ENCODE assay signal across 15 cellular contexts in the genomic region with DNA sequence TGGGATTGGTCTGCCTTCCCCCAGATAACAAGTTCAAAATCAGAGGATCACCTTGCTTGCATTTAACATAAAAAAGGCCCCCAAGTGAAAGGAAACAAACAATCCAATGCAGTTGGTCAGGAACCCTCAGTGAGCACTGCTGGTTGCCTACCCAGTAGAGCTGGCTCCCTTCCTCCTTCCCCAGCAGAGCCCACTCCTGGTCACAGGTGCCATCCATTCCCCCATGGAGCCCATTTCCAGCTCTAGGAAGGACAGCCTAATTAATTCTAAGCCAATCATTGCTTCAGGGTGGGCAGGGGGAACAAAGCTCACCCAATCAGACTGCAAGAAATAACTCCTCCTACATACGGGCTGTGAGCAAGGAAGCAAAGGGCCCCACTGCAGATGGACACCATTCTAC.
DNase-seq lines count a peak whose midpoint lies in the region; ATAC-seq and TF ChIP-seq lines count a peak whose summit lies in the region.
"Had no signal": no experiment of that assay in that cellular context is flagged by ENCODE, and none has a peak within 500 bp of the region (broad histone marks: within the 10 kb centered on the region; RNA-seq: fewer than 3 reads in every experiment).

No MANE protein-coding gene starts in this region.

- no CpG with 5 or more reads among the region's 1 CpG for WGBS in H9 (ENCODE audit: extremely low coverage, insufficient read length, low lambda C conversion rate)

- H3K4me3 Mint-ChIP-seq in activated CD4-positive, alpha-beta T cell treated with anti-CD3 and anti-CD28 coated beads, Interleukin-2, amount 10 ng/mL, durations not matched to agents 24 days and 14 days = peak overlapping the region; percentile 34
- peak overlapping the region; percentile 26 for H3K4me3 Mint-ChIP-seq in activated CD8-positive, alpha-beta T cell treated with anti-CD3 and anti-CD28 coated beads for 36 hours
- peak overlapping the region in 9 of 10 donors; percentile 14 to 73 (median 42) for H3K4me3 Mint-ChIP-seq in naive thymus-derived CD4-positive, alpha-beta T cell
- H3K4me3 Mint-ChIP-seq in H9 = no peak overlapping the region
- H3K4me3 Mint-ChIP-seq: neural crest cell had no signal

- H3K4me3 ChIP-seq in HEK293 (ENCODE audit: low read depth, low read length) (no peak overlapping the region), PC-9 (no peak overlapping the region)
- peak overlapping the region; percentile 2 for H3K4me3 ChIP-seq in naive thymus-derived CD4-positive, alpha-beta T cell (ENCODE audit: low read length)
- H3K4me3 ChIP-seq: lung had no signal

- H4K5ac ChIP-seq in H9 (ENCODE audit: insufficient read length, low read depth, low read length) = no peak overlapping the region

- no peaks in the 10 kb centered on the region for H3K79me1 ChIP-seq in H9 (ENCODE audit: insufficient read depth, low read depth, low read length, poor library complexity, severe bottlenecking)

- H2BK20ac ChIP-seq in H9 (ENCODE audit: low read depth, low read length, poor library complexity, severe bottlenecking) = no peak overlapping the region

- no peak overlapping the region for H2BK15ac ChIP-seq in H9 (ENCODE audit: low read depth, low read length)

- H3T11ph ChIP-seq in H9 (ENCODE audit: low read length) = no peak overlapping the region

- H3K4me2 ChIP-seq in PC-9 (no peak overlapping the region), H9 (ENCODE audit: insufficient read depth, insufficient read length, low read length) (no peak overlapping the region)

- no peak for ATAC-seq in activated CD8-positive, alpha-beta T cell treated with anti-CD3 and anti-CD28 coated beads for 36 hours
- no peak for ATAC-seq in naive thymus-derived CD4-positive, alpha-beta T cell
- no peak for ATAC-seq in HG03439 (IDR thresholded peaks at IDR 0.05; ENCODE audit: unreplicated experiment)

- H2BK120ac ChIP-seq in H9 (ENCODE audit: low read depth, low read length, poor library complexity, severe bottlenecking) = no peak overlapping the region

- BruUV-seq in PC-9 (replicated peaks; lab: Mats Ljungman, UMichigan) = no TSS peak

- TF ChIP-seq CTCF in HEK293 (tag by site-specific recombination; IDR thresholded peaks at IDR 0.05) = no peak
- TF ChIP-seq CTCF in activated CD8-positive, alpha-beta T cell treated with anti-CD3 and anti-CD28 coated beads for 36 hours (IDR thresholded peaks at IDR 0.05) = no peak
- TF ChIP-seq CTCF in PC-9 (conservative IDR thresholded peaks at IDR 0.05) = no peak
- TF ChIP-seq CTCF in H9 (conservative IDR thresholded peaks at IDR 0.05) = no peak

- CTCF ChIA-PET in HEK293 (lab: Yijun Ruan, JAX) (no interaction called here), PC-9 (lab: Charles Lee) (no interaction called here)
- CTCF ChIA-PET in activated CD8-positive, alpha-beta T cell treated with anti-CD3 and anti-CD28 coated beads for 36 hours (lab: Charles Lee) = interaction anchor here (1.0 to 1.5 kb wide), 2 partner anchors 11 to 66 kb away, joined by 3 to 4 read pairs; no protein-coding TSS in a partner anchor
- CTCF ChIA-PET in naive thymus-derived CD4-positive, alpha-beta T cell (lab: Charles Lee) = interaction anchor here (1.0 kb wide), 1 partner anchor 56 kb away, joined by 7 read pairs; no protein-coding TSS in a partner anchor

- intact Hi-C loops in activated CD4-positive, alpha-beta T cell treated with anti-CD3 and anti-CD28 coated beads, Interleukin-2, amount 10 ng/mL, durations not matched to agents 24 days and 14 days (cut with micrococcal nuclease) = no loop called here
- intact Hi-C loops in activated CD8-positive, alpha-beta T cell treated with anti-CD3 and anti-CD28 coated beads for 36 hours (cut with micrococcal nuclease) = no loop called here
- intact Hi-C loops in naive thymus-derived CD4-positive, alpha-beta T cell (cut with micrococcal nuclease) = loop anchor here in 1 of 2 donors (1.0 kb wide), 1 partner anchor 9 kb away; no protein-coding TSS in a partner anchor
- intact Hi-C loops in PC-9 (cut with micrococcal nuclease; ENCODE audit: unreplicated experiment) = no loop called here

- H3K36me3 Mint-ChIP-seq in activated CD4-positive, alpha-beta T cell treated with anti-CD3 and anti-CD28 coated beads, Interleukin-2, amount 10 ng/mL, durations not matched to agents 24 days and 14 days (ENCODE audit: low read depth) = peaks cover 9% of the 10 kb centered on the region
- H3K36me3 Mint-ChIP-seq in activated CD8-positive, alpha-beta T cell treated with anti-CD3 and anti-CD28 coated beads for 36 hours (ENCODE audit: low read depth) = peaks cover 27% of the 10 kb centered on the region
- peaks cover 0 to 25% (median under 1%) of the 10 kb centered on the region in 5 donors for H3K36me3 Mint-ChIP-seq in naive thymus-derived CD4-positive, alpha-beta T cell
- peaks cover 0 to 5% (median 0%) of the 10 kb centered on the region in 3 experiments; a peak in 2 of 7 replicates for H3K36me3 Mint-ChIP-seq in H9 (ENCODE audit: insufficient read depth in 1 of 3, low read depth in 3 of 3)

- H3K27me3 Mint-ChIP-seq in activated CD4-positive, alpha-beta T cell treated with anti-CD3 and anti-CD28 coated beads, Interleukin-2, amount 10 ng/mL, durations not matched to agents 24 days and 14 days = no peaks in the 10 kb centered on the region
- no peaks in the 10 kb centered on the region for H3K27me3 Mint-ChIP-seq in activated CD8-positive, alpha-beta T cell treated with anti-CD3 and anti-CD28 coated beads for 36 hours
- no peaks in the 10 kb centered on the region for H3K27me3 Mint-ChIP-seq in naive thymus-derived CD4-positive, alpha-beta T cell
- H3K27me3 Mint-ChIP-seq in H9 (ENCODE audit: low read depth) = peaks cover 9% of the 10 kb centered on the region

- H4K91ac ChIP-seq in H9 (ENCODE audit: insufficient read length, low read depth, low read length) = no peak overlapping the region

- H3K9me3 ChIP-seq in HEK293 (ENCODE audit: control insufficient read depth, insufficient read depth, low read depth, low read length) (no peaks in the 10 kb centered on the region), PC-9 (ENCODE audit: insufficient read depth, low read depth) (no peaks in the 10 kb centered on the region), H9 (ENCODE audit: control insufficient read depth, low read depth, low read length) (peaks cover 57% of the 10 kb centered on the region)
- H3K9me3 ChIP-seq in naive thymus-derived CD4-positive, alpha-beta T cell (ENCODE audit: control insufficient read depth in 2 of 3, low read length in 3 of 3) = no peaks in the 10 kb centered on the region

- H3K79me2 ChIP-seq in PC-9 (ENCODE audit: low read depth) (no peaks in the 10 kb centered on the region), H9 (ENCODE audit: insufficient read depth, low read length) (no peaks in the 10 kb centered on the region)

- peak overlapping the region; percentile 64 for H3K27ac Mint-ChIP-seq in activated CD4-positive, alpha-beta T cell treated with anti-CD3 and anti-CD28 coated beads, Interleukin-2, amount 10 ng/mL, durations not matched to agents 24 days and 14 days
- H3K27ac Mint-ChIP-seq in activated CD8-positive, alpha-beta T cell treated with anti-CD3 and anti-CD28 coated beads for 36 hours = peak overlapping the region; percentile 76
- peak overlapping the region; percentile 64 to 97 (median 84) for H3K27ac Mint-ChIP-seq in naive thymus-derived CD4-positive, alpha-beta T cell
- H3K27ac Mint-ChIP-seq in H9 = no peak overlapping the region

- no peak overlapping the region for H3K23ac ChIP-seq in H9 (ENCODE audit: insufficient read length, low read depth, low read length)

- H2BK5ac ChIP-seq in H9 (ENCODE audit: insufficient read length, low read length) = no peak overlapping the region

- H3K9me2 ChIP-seq in PC-9 (ENCODE audit: insufficient read depth) = no peaks in the 10 kb centered on the region

- H3K36me3 ChIP-seq in HEK293 (ENCODE audit: control insufficient read depth in 2 of 2, insufficient read depth in 1 of 2, low read length in 2 of 2) = no peaks in the 10 kb centered on the region
- H3K36me3 ChIP-seq in naive thymus-derived CD4-positive, alpha-beta T cell (ENCODE audit: control insufficient read depth in 2 of 3, insufficient read depth in 3 of 3, low read length in 3 of 3) = no peaks in the 10 kb centered on the region
- H3K36me3 ChIP-seq in PC-9 (ENCODE audit: low read depth) = no peaks in the 10 kb centered on the region

- no peak overlapping the region for H3K9ac ChIP-seq in H9 (ENCODE audit: extremely low read depth, insufficient read length, low read length)

- H3K4me1 Mint-ChIP-seq in activated CD4-positive, alpha-beta T cell treated with anti-CD3 and anti-CD28 coated beads, Interleukin-2, amount 10 ng/mL, durations not matched to agents 24 days and 14 days = peaks cover 60% of the 10 kb centered on the region
- H3K4me1 Mint-ChIP-seq in activated CD8-positive, alpha-beta T cell treated with anti-CD3 and anti-CD28 coated beads for 36 hours (ENCODE audit: low read depth) = peaks cover 58% of the 10 kb centered on the region
- H3K4me1 Mint-ChIP-seq in naive thymus-derived CD4-positive, alpha-beta T cell = peaks cover 7 to 74% (median 63%) of the 10 kb centered on the region in 7 donors
- H3K4me1 Mint-ChIP-seq in H9 = peaks cover 34 to 48% of the 10 kb centered on the region in 2 experiments

- H3K27ac ChIP-seq in HEK293 (ENCODE audit: extremely low read depth, low read depth, low read length) (no peak overlapping the region), PC-9 (no peak overlapping the region), H9 (ENCODE audit: insufficient read length, low read depth, low read length) (no peak overlapping the region)
- H3K27ac ChIP-seq in naive thymus-derived CD4-positive, alpha-beta T cell (ENCODE audit: low read depth, low read length) = peak overlapping the region; percentile 74

- H3K27me3 ChIP-seq in naive thymus-derived CD4-positive, alpha-beta T cell (ENCODE audit: control insufficient read depth in 2 of 2, insufficient read depth in 2 of 2, low read length in 2 of 2) = no peaks in the 10 kb centered on the region
- no peaks in the 10 kb centered on the region for H3K27me3 ChIP-seq in PC-9 (ENCODE audit: insufficient read depth, low read depth)
- H3K27me3 ChIP-seq in H9 (ENCODE audit: insufficient read depth, low read length) = no peaks in the 10 kb centered on the region

- no peak overlapping the region for H2AK5ac ChIP-seq in H9 (ENCODE audit: insufficient read length, low read length)

- no peak overlapping the region for H4K8ac ChIP-seq in H9 (replicated peaks; ENCODE audit: insufficient read length, low read depth, low read length)

- H3K4me1 ChIP-seq in HEK293 (ENCODE audit: control insufficient read depth, insufficient read depth, low read length) (no peaks in the 10 kb centered on the region), PC-9 (replicated peaks; ENCODE audit: insufficient read depth) (no peaks in the 10 kb centered on the region), H9 (ENCODE audit: insufficient read depth, low read length) (peaks cover 9% of the 10 kb centered on the region; the same call in 1 of the 2 replicates)
- H3K4me1 ChIP-seq in naive thymus-derived CD4-positive, alpha-beta T cell (ENCODE audit: control insufficient read depth in 2 of 2, insufficient read depth in 2 of 2, low read length in 2 of 2) = peaks cover 46 to 51% of the 10 kb centered on the region in 2 donors

- H2BK12ac ChIP-seq in H9 (ENCODE audit: insufficient read length, low read depth, low read length) = no peak overlapping the region

- H3K9me3 Mint-ChIP-seq in activated CD4-positive, alpha-beta T cell treated with anti-CD3 and anti-CD28 coated beads, Interleukin-2, amount 10 ng/mL, durations not matched to agents 24 days and 14 days = peaks cover 3% of the 10 kb centered on the region
- H3K9me3 Mint-ChIP-seq in activated CD8-positive, alpha-beta T cell treated with anti-CD3 and anti-CD28 coated beads for 36 hours = no peaks in the 10 kb centered on the region
- H3K9me3 Mint-ChIP-seq in naive thymus-derived CD4-positive, alpha-beta T cell = peaks cover 0 to 4% (median 0%) of the 10 kb centered on the region in 11 donors
- H3K9me3 Mint-ChIP-seq in H9 = peaks cover 60 to 81% of the 10 kb centered on the region in 2 experiments
- H3K9me3 Mint-ChIP-seq: neural crest cell had no signal

- no peak overlapping the region for H3K18ac ChIP-seq in H9 (ENCODE audit: insufficient read length, low read depth, low read length)

- H2AFZ ChIP-seq in PC-9 (no peak overlapping the region), H9 (ENCODE audit: low read length) (no peak overlapping the region)

- H3K4ac ChIP-seq in H9 (ENCODE audit: low read depth, low read length) = no peak overlapping the region

- POLR2A ChIA-PET in HEK293 (lab: Yijun Ruan, JAX) (no interaction called here), PC-9 (lab: Charles Lee; ENCODE audit: unreplicated experiment) (no interaction called here)
- POLR2A ChIA-PET in activated CD8-positive, alpha-beta T cell treated with anti-CD3 and anti-CD28 coated beads for 36 hours (lab: Charles Lee) = interaction anchor here (0.9 kb wide), 1 partner anchor 53 kb away, joined by 3 read pairs; no protein-coding TSS in a partner anchor
- POLR2A ChIA-PET in naive thymus-derived CD4-positive, alpha-beta T cell (lab: Charles Lee) = interaction anchor here (1.3 to 3.8 kb wide), 4 partner anchors 8 to 52 kb away, joined by 5 to 44 read pairs (median 14); no protein-coding TSS in a partner anchor

- H3K23me2 ChIP-seq in H9 (ENCODE audit: insufficient read length, low read depth, low read length, poor library complexity, severe bottlenecking) = peaks cover 3% of the 10 kb centered on the region

- no peak overlapping the region for H3K14ac ChIP-seq in H9 (ENCODE audit: insufficient read depth, low read length)

- DNase-seq in activated CD4-positive, alpha-beta T cell treated with anti-CD3 and anti-CD28 coated beads, Interleukin-2, amount 10 ng/mL, durations not matched to agents 24 days and 14 days = no peak
- DNase-seq in activated CD4-positive, alpha-beta T cell treated with anti-CD3 and anti-CD28 coated beads for 4 hours = no peak
- DNase-seq in activated CD8-positive, alpha-beta T cell treated with anti-CD3 and anti-CD28 coated beads for 36 hours = no peak
- no peak for DNase-seq in naive thymus-derived CD4-positive, alpha-beta T cell
- DNase-seq in PC-9 (no peak), H9 (no peak)
- DNase-seq: activated effector memory CD4-positive, alpha-beta T cell treated with Interleukin-2 at 50 U/mL for 16 hours; erythroblast; NCI-H1436 treated with DMSO at 0.1 percent for 48 hours; Right ventricle myocardium superior; T1000 had no signal

- H3F3A ChIP-seq in PC-9 (ENCODE audit: insufficient read depth, low read depth) = no peaks in the 10 kb centered on the region

- H4K20me1 ChIP-seq in PC-9 (ENCODE audit: insufficient read depth) (no peaks in the 10 kb centered on the region), H9 (ENCODE audit: control insufficient read depth, insufficient read depth, insufficient read length) (no peaks in the 10 kb centered on the region)

- H3K56ac ChIP-seq in H9 (ENCODE audit: insufficient read length, low read depth, low read length) = no peak overlapping the region

Comparison
In these comparisons a context has a peak if more than half of its experiments do, and no peak if none do; other contexts are left out.
1. H3K27ac Mint-ChIP-seq: peak in activated CD4-positive, alpha-beta T cell treated with anti-CD3 and anti-CD28 coated beads, Interleukin-2, amount 10 ng/mL, durations not matched to agents 24 days and 14 days (single experiment), activated CD8-positive, alpha-beta T cell treated with anti-CD3 and anti-CD28 coated beads for 36 hours (single experiment) and naive thymus-derived CD4-positive, alpha-beta T cell (9 of 9); none in H9 (0 of 3).
2. H3K4me3 Mint-ChIP-seq: peak in activated CD4-positive, alpha-beta T cell treated with anti-CD3 and anti-CD28 coated beads, Interleukin-2, amount 10 ng/mL, durations not matched to agents 24 days and 14 days (single experiment), activated CD8-positive, alpha-beta T cell treated with anti-CD3 and anti-CD28 coated beads for 36 hours (single experiment) and naive thymus-derived CD4-positive, alpha-beta T cell (9 of 10); none in H9 (0 of 2).
3. CTCF ChIA-PET loops: an anchor here in activated CD8-positive, alpha-beta T cell treated with anti-CD3 and anti-CD28 coated beads for 36 hours (1.0 to 1.5 kb wide) and naive thymus-derived CD4-positive, alpha-beta T cell (1.0 kb wide); none called in HEK293 and PC-9.
4. POLR2A ChIA-PET loops: an anchor here in activated CD8-positive, alpha-beta T cell treated with anti-CD3 and anti-CD28 coated beads for 36 hours (0.9 kb wide) and naive thymus-derived CD4-positive, alpha-beta T cell (1.3 to 3.8 kb wide); none called in HEK293 and PC-9.